In genomic region chr11:36103933-36104530, GRCh38 we compare ENCODE assay signal across 27 cellular contexts.
DNase-seq lines count a peak whose midpoint lies in the region; ATAC-seq, FAIRE-seq and TF ChIP-seq lines count a peak whose summit lies in the region.
"Had no signal": no experiment of that assay in that cellular context is flagged by ENCODE, and none has a peak within 500 bp of the region (broad histone marks: within the 10 kb centered on the region; RNA-seq: fewer than 3 reads in every experiment).

No MANE protein-coding gene starts in this region.

- H3K27me3 ChIP-seq in HUES6 (ENCODE audit: control insufficient read depth, insufficient read depth, low read length) (no peaks in the 10 kb centered on the region), H1 (replicated peaks in 1 of 4; ENCODE audit: control insufficient read depth in 3 of 4, extremely low read depth in 1 of 4, insufficient read depth in 3 of 4, low read length in 3 of 4) (no peaks in the 10 kb centered on the region), uterus (no peaks in the 10 kb centered on the region), aorta (ENCODE audit: control insufficient read depth in 1 of 2, insufficient read depth in 2 of 2, low read length in 1 of 2) (peaks cover 0 to under 1% of the 10 kb centered on the region in 2 donors), HepG2 (ENCODE audit: control insufficient read depth in 1 of 2, insufficient read depth in 2 of 2, low read length in 2 of 2) (peaks cover 0 to 7% of the 10 kb centered on the region in 2 experiments; a peak in 1 of 5 replicates)

- DNase-seq in H1 (ENCODE audit: low read depth in 1 of 2, low spot score in 2 of 2) = no peak
- peak; percentile 37 for DNase-seq in islet precursor cell
- DNase-seq in uterus = no peak
- no peak for DNase-seq in aorta
- no peak for DNase-seq in effector CD8-positive, alpha-beta T cell (lab: John Stamatoyannopoulos, UW)
- no peak for DNase-seq in HepG2 (ENCODE audit: low spot score)
- DNase-seq: CD8-positive, alpha-beta T cell; DMS 273 treated with DMSO at 0.1 percent for 48 hours; DMS79; EL; GDM1; Karpas-422; NCI-H1092; NCI-H1417 treated with DMSO at 0.1 percent for 48 hours; NCI-H1694 treated with DMSO at 0.1 percent for 48 hours; NCI-H2081 treated with DMSO at 0.1 percent for 48 hours; NCI-H2171; NCI-H510A; NCI-H69; RPMI8226; SHP77 had no signal

- H3K4me2 ChIP-seq in H1 (ENCODE audit: insufficient read depth in 1 of 2, low read depth in 2 of 2, low read length in 2 of 2) (no peak overlapping the region), HepG2 (ENCODE audit: low read depth, low read length) (no peak overlapping the region)
- H3K4me2 ChIP-seq: A549 had no signal

- TF ChIP-seq CTCF in H1 (IDR thresholded peaks at IDR 0.05; ENCODE audit: control extremely low read depth in 1 of 3, insufficient read depth in 1 of 3, low read depth in 1 of 3, low read length in 3 of 3) = no peak
- no peak for TF ChIP-seq CTCF in uterus (IDR thresholded peaks at IDR 0.05)
- no peak for TF ChIP-seq CTCF in HepG2 (CRISPR knock-in tag; IDR thresholded peaks at IDR 0.05)

- H2AK5ac ChIP-seq in H1 (ENCODE audit: low read depth, low read length) = peak overlapping the region; percentile 20; the same call in 1 of the 2 replicates

- H3K18ac ChIP-seq in H1 (ENCODE audit: extremely low read depth, low read length) = peak overlapping the region; percentile 94; the same call in 1 of the 2 replicates

- POLR2A ChIA-PET in H1 (lab: Charles Lee; ENCODE audit: partially characterized antibody) = interaction anchor here (1.2 to 1.7 kb wide), 2 partner anchors 8 to 12 kb away, joined by 6 to 10 read pairs; no protein-coding TSS in a partner anchor
- POLR2A ChIA-PET in HepG2 (lab: Yijun Ruan, JAX) = no interaction called here

- no peaks in the 10 kb centered on the region for H3K79me1 ChIP-seq in H1 (ENCODE audit: low read depth, low read length)

- H4K20me1 ChIP-seq in H1 (replicated peaks in 1 of 2; ENCODE audit: control insufficient read depth in 1 of 2, insufficient read depth in 2 of 2, low read length in 2 of 2) = no peaks in the 10 kb centered on the region
- H4K20me1 ChIP-seq in HepG2 (ENCODE audit: insufficient read depth, low read length) = no peaks in the 10 kb centered on the region

- TF ChIP-seq POLR2A in H1 (IDR thresholded peaks at IDR 0.05; ENCODE audit: control extremely low read depth in 1 of 2, low read depth in 2 of 2, low read length in 2 of 2) (no peak), uterus (IDR thresholded peaks at IDR 0.05) (no peak), HepG2 (IDR thresholded peaks at IDR 0.05; ENCODE audit: insufficient read depth in 1 of 2, low read depth in 2 of 2, low read length in 2 of 2) (no peak)

- peak overlapping the region; percentile 3; the same call in 1 of the 2 replicates for H2BK5ac ChIP-seq in H1 (ENCODE audit: low read depth, low read length)

- peak overlapping the region; percentile 81 for H3K9ac ChIP-seq in HUES6 (ENCODE audit: low read length)
- no peak overlapping the region for H3K9ac ChIP-seq in H1 (replicated peaks in 1 of 4; ENCODE audit: extremely low read depth in 1 of 4, low read depth in 3 of 4, low read length in 3 of 4)
- H3K9ac ChIP-seq in HepG2 (ENCODE audit: insufficient read depth, low read depth, low read length) = no peak overlapping the region

- H2BK12ac ChIP-seq in H1 (ENCODE audit: low read depth, low read length) = peak overlapping the region; percentile 21; the same call in 1 of the 2 replicates

- H2AFZ ChIP-seq in H1 (ENCODE audit: low read length) (no peak overlapping the region), HepG2 (ENCODE audit: low read length) (no peak overlapping the region)

- in situ Hi-C loops in HepG2 (cut with HindIII; ENCODE audit: extremely low pct_ligation_motif_present, low pct_unique_long_range_greater_than_20kb) = no loop called here

- H2BK20ac ChIP-seq in H1 (ENCODE audit: low read length) = peak overlapping the region; percentile 62; the same call in 1 of the 2 replicates

- no TSS peak for BruUV-seq in HepG2 (replicated peaks; lab: Mats Ljungman, UMichigan)

- peak overlapping the region; percentile 93 for H2BK120ac ChIP-seq in H1 (replicated peaks; ENCODE audit: low read depth, low read length)

- no peak overlapping the region for H3K14ac ChIP-seq in H1 (ENCODE audit: insufficient read length)

- H3K36me3 ChIP-seq in HUES6 (ENCODE audit: control insufficient read depth, insufficient read depth, low read length) = peaks cover 3% of the 10 kb centered on the region; the same call in 1 of the 2 replicates
- peaks cover 0 to 15% (median 6%) of the 10 kb centered on the region in 4 experiments; a peak in 2 of 8 replicates for H3K36me3 ChIP-seq in H1 (ENCODE audit: control insufficient read depth in 2 of 4, insufficient read depth in 4 of 4, low read length in 3 of 4)
- H3K36me3 ChIP-seq in uterus = no peaks in the 10 kb centered on the region
- no peaks in the 10 kb centered on the region for H3K36me3 ChIP-seq in aorta (ENCODE audit: control insufficient read depth in 1 of 2, insufficient read depth in 2 of 2, low read length in 1 of 2)
- no peaks in the 10 kb centered on the region for H3K36me3 ChIP-seq in HepG2 (replicated peaks in 1 of 2; ENCODE audit: control insufficient read depth in 1 of 2, insufficient read depth in 2 of 2, low read length in 2 of 2)

- ATAC-seq in aorta (ENCODE audit: low FRiP score) (no peak), HepG2 (no peak)
- ATAC-seq: A549; CD8-positive, alpha-beta T cell had no signal

- H3K4me3 ChIP-seq in HUES6 (ENCODE audit: low read depth, low read length) (no peak overlapping the region), H1 (ENCODE audit: extremely low read depth in 1 of 4, insufficient read depth in 2 of 4, low read depth in 3 of 4, low read length in 4 of 4) (no peak overlapping the region), uterus (no peak overlapping the region), aorta (ENCODE audit: low read length in 2 of 2) (no peak overlapping the region), HepG2 (replicated peaks in 1 of 3; ENCODE audit: insufficient read depth in 1 of 3, low read depth in 2 of 3, low read length in 3 of 3) (no peak overlapping the region)
- H3K4me3 ChIP-seq: A549 had no signal

- no peak for FAIRE-seq in H1 (lab: Jason Lieb, UNC)
- no peak for FAIRE-seq in HepG2 (lab: Jason Lieb, UNC)
- FAIRE-seq: A549, GM12892, H54, HTR-8/SVneo had no signal

- H3K56ac ChIP-seq in H1 (replicated peaks; ENCODE audit: insufficient read length, low read depth, low read length) = no peak overlapping the region

- peak overlapping the region; percentile 74; the same call in 1 of the 2 replicates for H4K8ac ChIP-seq in H1 (ENCODE audit: extremely low read depth, insufficient read depth, low read length)

- CTCF ChIA-PET in H1 (lab: Charles Lee; ENCODE audit: partially characterized antibody) = interaction anchor here (0.6 to 1.9 kb wide), 4 partner anchors 9 to 285 kb away, joined by 3 to 10 read pairs (median 6); no protein-coding TSS in a partner anchor
- CTCF ChIA-PET in HepG2 (lab: Yijun Ruan, JAX; ENCODE audit: low intra/inter-chr PET ratio, low total read pairs) = no interaction called here

- intact Hi-C loops in uterus (cut with DNase I; ENCODE audit: low total_unique reads) = no loop called here
- intact Hi-C loops in aorta (cut with DNase I) = no loop called here
- intact Hi-C loops in HepG2 (cut with micrococcal nuclease; ENCODE audit: unreplicated experiment) = no loop called here

- no peak overlapping the region for H3K23ac ChIP-seq in H1 (ENCODE audit: insufficient read length)

- peak overlapping the region; percentile 50 for H3K4ac ChIP-seq in H1 (replicated peaks; ENCODE audit: insufficient read length, low read depth, low read length)

- peaks cover 0 to 3% of the 10 kb centered on the region in 2 experiments; a peak in 1 of 4 replicates for H3K79me2 ChIP-seq in H1 (ENCODE audit: control insufficient read depth in 1 of 2, insufficient read depth in 2 of 2, low read length in 2 of 2)
- no peaks in the 10 kb centered on the region for H3K79me2 ChIP-seq in HepG2 (ENCODE audit: insufficient read depth, low read length)

- peak overlapping the region; percentile 28 for H4K91ac ChIP-seq in H1 (replicated peaks; ENCODE audit: insufficient read length, low read length)

- H3K9me3 ChIP-seq in HUES6 (ENCODE audit: control insufficient read depth, insufficient read depth, low read depth, low read length) = no peaks in the 10 kb centered on the region; the same call in 1 of the 2 replicates
- H3K9me3 ChIP-seq in H1 (ENCODE audit: insufficient read depth in 2 of 2, low read depth in 1 of 2, low read length in 1 of 2) = 0 out of 4 replicates have a peak, but pooled peaks cover 0 to 3% of the 10 kb centered on the region in 2 experiments
- H3K9me3 ChIP-seq in uterus = no peaks in the 10 kb centered on the region
- peaks cover 1% of the 10 kb centered on the region for H3K9me3 ChIP-seq in aorta (ENCODE audit: control insufficient read depth, low read length)
- no peaks in the 10 kb centered on the region for H3K9me3 ChIP-seq in HepG2 (ENCODE audit: low read length)
- H3K9me3 ChIP-seq: A549 had no signal

- TF ChIP-seq RAD21 in H1 (IDR thresholded peaks at IDR 0.05 in 1 of 2, conservative IDR thresholded peaks at IDR 0.05 in 1 of 2; ENCODE audit: low read depth in 2 of 2, low read length in 2 of 2) = no peak
- no peak for TF ChIP-seq RAD21 in HepG2 (CRISPR knock-in tag; IDR thresholded peaks at IDR 0.05)

- H3K27ac ChIP-seq in HUES6 (ENCODE audit: low read depth, low read length) = peak overlapping the region; percentile 94
- peak overlapping the region; percentile 90 for H3K27ac ChIP-seq in H1 (ENCODE audit: low read depth, low read length)
- H3K27ac ChIP-seq in uterus = peak overlapping the region; percentile 57 to 62
- H3K27ac ChIP-seq in aorta (ENCODE audit: low read depth in 1 of 2, low read length in 2 of 2) = no peak overlapping the region
- no peak overlapping the region for H3K27ac ChIP-seq in HepG2 (ENCODE audit: extremely low read length, insufficient read depth, low read length)
- H3K27ac ChIP-seq: A549, C4-2B had no signal

- H4K5ac ChIP-seq in H1 (ENCODE audit: insufficient read length, low read depth, low read length) = peak overlapping the region; percentile 45

- H3K4me1 ChIP-seq in HUES6 (ENCODE audit: control insufficient read depth, insufficient read depth, low read length) = peaks cover 33% of the 10 kb centered on the region
- peaks cover 7 to 22% (median 19%) of the 10 kb centered on the region in 4 experiments for H3K4me1 ChIP-seq in H1 (replicated peaks in 1 of 4; ENCODE audit: control insufficient read depth in 3 of 4, insufficient read depth in 4 of 4, low read length in 3 of 4)
- no peaks in the 10 kb centered on the region for H3K4me1 ChIP-seq in uterus
- no peaks in the 10 kb centered on the region for H3K4me1 ChIP-seq in aorta (ENCODE audit: control insufficient read depth in 1 of 2, insufficient read depth in 2 of 2, low read length in 2 of 2)
- no peaks in the 10 kb centered on the region for H3K4me1 ChIP-seq in HepG2 (ENCODE audit: insufficient read depth, low read length)
- H3K4me1 ChIP-seq: A549 had no signal

- H3K23me2 ChIP-seq in H1 (ENCODE audit: low read depth, low read length) = no peaks in the 10 kb centered on the region; the same call in 1 of the 2 replicates

- TF ChIP-seq EP300 in H1 (IDR thresholded peaks at IDR 0.05; ENCODE audit: borderline replicate concordance in 1 of 2, low read depth in 2 of 2, low read length in 2 of 2) (no peak), HepG2 (IDR thresholded peaks at IDR 0.05; ENCODE audit: low read depth in 2 of 2, low read length in 2 of 2) (no peak), HepG2 (CRISPR knock-in tag; IDR thresholded peaks at IDR 0.05; ENCODE audit: borderline replicate concordance) (no peak)

- H2BK15ac ChIP-seq in H1 (ENCODE audit: low read length) = no peak overlapping the region

- WGBS in H1 (ENCODE audit: extremely low coverage in 1 of 2, insufficient coverage in 1 of 2, insufficient read length in 1 of 2, insufficient replicate concordance in 2 of 2, low coverage in 1 of 2, low lambda C conversion rate in 2 of 2, missing lambda C conversion rate in 1 of 2), 2 experiments = 91% methylated on average over 11 of the region's 11 CpGs; no CpG with 5 or more reads in 1 of the 2 experiments
- WGBS in aorta, 2 donors = 89 to 96% methylated on average over 11 of the region's 11 CpGs
- 49% methylated on average over 7 of the region's 11 CpGs for WGBS in HepG2 (ENCODE audit: low lambda C conversion rate)

Comparison
In these comparisons a context has a peak if more than half of its experiments do, and no peak if none do; other contexts are left out.
1. H3K27ac ChIP-seq: peak in HUES6 (single experiment), H1 (single experiment) and uterus (2 of 2); none in aorta (0 of 2) and HepG2 (single experiment).